Comparison of ENCODE assay signal across 8 cellular contexts in genomic region chr1:16013220-16013907, GRCh38. TPM values are rescaled to one million over a fixed set of nuclear protein-coding genes. Genes with fewer than 3 reads are reported as not detected.
A peak's percentile ranks its signal among the peaks of the same experiment; 100 is the strongest.
DNase-seq lines count a peak whose midpoint lies in the region; TF ChIP-seq lines count a peak whose summit lies in the region.

No MANE protein-coding gene starts in this region.

- in situ Hi-C loops in KBM-7 (cut with MboI; ENCODE audit: low pct_unique_long_range_greater_than_20kb, low sequenced_read_pairs): no loop called here

- H3K4me1 ChIP-seq in neural progenitor cell (peaks cover 9% of the 10 kb centered on the region), tibial artery (peaks cover 3 to 56% (median 47%) of the 10 kb centered on the region in 4 donors)

- CTCF ChIA-PET in Calu3 (lab: Charles Lee): no interaction called here

- H4K20me1 ChIP-seq in neural progenitor cell (ENCODE audit: low read depth): peaks cover 3% of the 10 kb centered on the region

- intact Hi-C loops in Calu3 (cut with micrococcal nuclease; ENCODE audit: unreplicated experiment) (no loop called here), tibial artery (cut with DNase I; ENCODE audit: low total_unique reads) (no loop called here)

- H3K4me3 ChIP-seq in neural progenitor cell (peak overlapping the region; percentile 40), tibial artery (peak overlapping the region; percentile 39 to 53)

- TF ChIP-seq CTCF in Calu3 (IDR thresholded peaks at IDR 0.05; ENCODE audit: unreplicated experiment) (no peak), neural progenitor cell (IDR thresholded peaks at IDR 0.05) (no peak), tibial artery (IDR thresholded peaks at IDR 0.05) (no peak), endothelial cell (IDR thresholded peaks at IDR 0.05; ENCODE audit: unreplicated experiment) (no peak)

- H3K27ac ChIP-seq in neural progenitor cell (no peak overlapping the region), tibial artery (peak overlapping the region; percentile 89 to 99)

- H2AFZ ChIP-seq in neural progenitor cell (replicated peaks): no peak overlapping the region

- H3F3A ChIP-seq in neural progenitor cell (ENCODE audit: low read depth): no peaks in the 10 kb centered on the region

- H3K36me3 ChIP-seq in neural progenitor cell (no peaks in the 10 kb centered on the region), tibial artery (peaks cover 0 to 5% (median 0%) of the 10 kb centered on the region in 3 donors)

- no peaks in the 10 kb centered on the region for H3K9me3 ChIP-seq in neural progenitor cell (ENCODE audit: low read depth)
- H3K9me3 ChIP-seq in tibial artery: no peaks in the 10 kb centered on the region

- no peaks in the 10 kb centered on the region for H3K79me2 ChIP-seq in neural progenitor cell (ENCODE audit: low read depth)

- H3K27me3 ChIP-seq in neural progenitor cell (peaks cover 46% of the 10 kb centered on the region), tibial artery (no peaks in the 10 kb centered on the region)

- peak overlapping the region; percentile 41 for H3K4me3 Mint-ChIP-seq in Calu3 (ENCODE audit: low read depth, unreplicated experiment)
- H3K4me3 Mint-ChIP-seq in neural progenitor cell: peak overlapping the region; percentile 21
- no peak overlapping the region for H3K4me3 Mint-ChIP-seq in endothelial cell (ENCODE audit: unreplicated experiment)

- peaks cover 4% of the 10 kb centered on the region for H3K36me3 Mint-ChIP-seq in Calu3 (ENCODE audit: insufficient read depth, unreplicated experiment)
- H3K36me3 Mint-ChIP-seq in neural progenitor cell: no peaks in the 10 kb centered on the region
- H3K36me3 Mint-ChIP-seq in endothelial cell (ENCODE audit: low read depth, unreplicated experiment): peaks cover 3% of the 10 kb centered on the region

- H3K9me3 Mint-ChIP-seq in Calu3 (ENCODE audit: low read depth, unreplicated experiment) (no peaks in the 10 kb centered on the region), neural progenitor cell (no peaks in the 10 kb centered on the region), endothelial cell (ENCODE audit: unreplicated experiment) (no peaks in the 10 kb centered on the region)

- H3K9ac ChIP-seq in neural progenitor cell: no peak overlapping the region

- BruUV-seq in Calu3 (replicated peaks; lab: Mats Ljungman, UMichigan): no TSS peak

- DNase-seq in Calu3: peak; percentile 57
- peak; percentile 54 for DNase-seq in KBM-7
- peak; percentile 72 for DNase-seq in activated CD8-positive, alpha-beta memory T cell treated with anti-CD3 and anti-CD28 coated beads, Interleukin-2, amount 50 U/mL, for 48 hours
- peak; percentile 60 for DNase-seq in fibroblast of peridontal ligament (ENCODE audit: extremely low read depth)
- DNase-seq in neural progenitor cell (ENCODE audit: low spot score): peak; percentile 51
- DNase-seq in tibial artery: peak; percentile 69 to 92
- no peak for DNase-seq in NCI-H524 treated with DMSO at 0.1 percent for 48 hours (lab: John Stamatoyannopoulos, UW)
- DNase-seq in endothelial cell (ENCODE audit: low spot score): no peak

- H3K27me3 Mint-ChIP-seq in Calu3 (ENCODE audit: unreplicated experiment) (no peaks in the 10 kb centered on the region), neural progenitor cell (ENCODE audit: insufficient read depth, low read depth) (peaks cover 14% of the 10 kb centered on the region), endothelial cell (ENCODE audit: unreplicated experiment) (peaks cover 7% of the 10 kb centered on the region)

- H3K27ac Mint-ChIP-seq in Calu3 (ENCODE audit: unreplicated experiment) (no peak overlapping the region), neural progenitor cell (no peak overlapping the region), endothelial cell (ENCODE audit: unreplicated experiment) (no peak overlapping the region)

- H3K4me2 ChIP-seq in neural progenitor cell: peak overlapping the region; percentile 78

- peaks cover 8% of the 10 kb centered on the region for H3K4me1 Mint-ChIP-seq in Calu3 (ENCODE audit: low read depth, unreplicated experiment)
- peaks cover 22% of the 10 kb centered on the region for H3K4me1 Mint-ChIP-seq in neural progenitor cell
- H3K4me1 Mint-ChIP-seq in endothelial cell (ENCODE audit: unreplicated experiment): no peaks in the 10 kb centered on the region

RNA-seq across cellular contexts. Expression of gene HSPB7, which starts 4.5 kb away (rescaled TPM):
- not detected in 2 replicates for total RNA-seq in Calu3 (2022)
- not detected in 2 replicates for total RNA-seq in neural progenitor cell (ENCODE audit: low replicate concordance)
- total RNA-seq in endothelial cell (ENCODE audit: unreplicated experiment): not detected

RNA-seq across cellular contexts. Expression of gene CLCNKA, which starts 8.5 kb away (rescaled TPM):
- not detected in 2 replicates for total RNA-seq in Calu3 (2022)
- not detected in 2 replicates for total RNA-seq in neural progenitor cell (ENCODE audit: low replicate concordance)
- total RNA-seq in endothelial cell (ENCODE audit: unreplicated experiment): not detected

RNA-seq across cellular contexts. Expression of gene SRARP, which starts 9.3 kb away (rescaled TPM):
- total RNA-seq in Calu3 (2022) (not detected in 2 replicates), neural progenitor cell (ENCODE audit: low replicate concordance) (not detected in 2 replicates), endothelial cell (ENCODE audit: unreplicated experiment) (0.10 TPM)

RNA-seq across cellular contexts. Expression of gene CLCNKB, which starts 30.2 kb away (rescaled TPM):
- total RNA-seq in Calu3 (2022) (not detected in 2 replicates), neural progenitor cell (ENCODE audit: low replicate concordance) (0.97 and 2.7 TPM in 2 replicates), endothelial cell (ENCODE audit: unreplicated experiment) (0.59 TPM)

RNA-seq across cellular contexts. Expression of gene ZBTB17, which starts 37.5 kb away (rescaled TPM):
- total RNA-seq in Calu3 (2022): 22.1 and 26.6 TPM in 2 replicates
- total RNA-seq in neural progenitor cell (ENCODE audit: low replicate concordance): 19.5 and 34.0 TPM in 2 replicates
- total RNA-seq in endothelial cell (ENCODE audit: unreplicated experiment): 33.6 TPM

Comparison
In these comparisons a context has a peak if more than half of its experiments do, and no peak if none do; other contexts are left out.
1. DNase-seq: peak in Calu3 (single experiment), KBM-7 (single experiment), activated CD8-positive, alpha-beta memory T cell treated with anti-CD3 and anti-CD28 coated beads, Interleukin-2, amount 50 U/mL, for 48 hours (single experiment), fibroblast of peridontal ligament (single experiment), neural progenitor cell (single experiment) and tibial artery (2 of 2); none in NCI-H524 treated with DMSO at 0.1 percent for 48 hours (single experiment) and endothelial cell (single experiment).